11 cellular contexts compared by ENCODE assay signal in the genomic region with DNA sequence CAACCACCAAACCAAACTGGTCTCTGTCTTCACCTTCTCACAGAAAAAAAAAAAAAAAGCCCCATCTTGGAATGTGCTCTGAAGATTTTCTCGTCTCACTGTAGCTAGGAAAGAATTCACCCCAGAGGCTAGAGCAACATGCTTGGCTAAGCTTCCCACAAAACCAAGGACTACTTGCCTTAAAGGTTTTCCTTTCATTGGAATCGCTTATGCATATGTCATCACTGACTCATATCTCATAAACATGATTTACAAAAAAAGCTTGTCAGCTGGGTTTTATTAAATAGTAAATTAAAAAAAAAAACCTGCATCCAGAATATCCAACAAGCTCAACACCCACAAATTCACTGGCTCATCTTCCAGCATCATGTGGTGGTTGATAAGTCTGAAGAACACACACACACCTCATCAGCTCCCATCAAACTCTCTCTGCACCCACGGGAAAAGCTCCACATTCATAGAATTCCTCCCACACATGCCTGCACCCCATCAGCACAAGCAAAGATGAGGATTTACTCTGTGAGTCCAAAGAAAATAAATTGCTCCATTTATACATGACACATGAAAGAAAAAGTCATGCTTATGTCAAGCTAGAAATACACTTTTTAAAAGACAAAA.
DNase-seq lines count a peak whose midpoint lies in the region; ATAC-seq and TF ChIP-seq lines count a peak whose summit lies in the region.
"Had no signal": no experiment of that assay in that cellular context is flagged by ENCODE, and none has a peak within 500 bp of the region (broad histone marks: within the 10 kb centered on the region; RNA-seq: fewer than 3 reads in every experiment).

No MANE protein-coding gene starts in this region.

- H3K27me3 ChIP-seq in tibial artery, result no peaks in the 10 kb centered on the region
- H3K27me3 ChIP-seq in lower lobe of right lung (ENCODE audit: low read depth), result no peaks in the 10 kb centered on the region

- peaks cover 2% of the 10 kb centered on the region for H3K36me3 Mint-ChIP-seq in T-helper 2 cell treated with Interferon-gamma antibody and Interleukin-4, amounts not matched to agents 5 μg/mL and 100 μg/mL, for 36 hours (ENCODE audit: low read depth)
- H3K36me3 Mint-ChIP-seq: stimulated activated naive B cell treated with anti-CD40 and anti-IgM and Interleukin-4, amounts not matched to agents 10 μg/mL and 1 μg/mL and 100 μg/mL, for 72 hours had no signal

- H3K27ac Mint-ChIP-seq in T-helper 2 cell treated with Interferon-gamma antibody and Interleukin-4, amounts not matched to agents 5 μg/mL and 100 μg/mL, for 36 hours, result peak overlapping the region; percentile 64
- H3K27ac Mint-ChIP-seq: stimulated activated naive B cell treated with anti-CD40 and anti-IgM and Interleukin-4, amounts not matched to agents 10 μg/mL and 1 μg/mL and 100 μg/mL, for 72 hours had no signal

- peaks cover 14% of the 10 kb centered on the region for H3K27me3 Mint-ChIP-seq in T-helper 2 cell treated with Interferon-gamma antibody and Interleukin-4, amounts not matched to agents 5 μg/mL and 100 μg/mL, for 36 hours (ENCODE audit: low read depth)

- H3K9me3 Mint-ChIP-seq in T-helper 2 cell treated with Interferon-gamma antibody and Interleukin-4, amounts not matched to agents 5 μg/mL and 100 μg/mL, for 36 hours, result no peaks in the 10 kb centered on the region
- H3K9me3 Mint-ChIP-seq: stimulated activated naive B cell treated with anti-CD40 and anti-IgM and Interleukin-4, amounts not matched to agents 10 μg/mL and 1 μg/mL and 100 μg/mL, for 72 hours had no signal

- TF ChIP-seq CTCF in tibial artery (IDR thresholded peaks at IDR 0.05) (no peak), lower lobe of right lung (IDR thresholded peaks at IDR 0.05) (no peak)

- no peak for DNase-seq in T-helper 2 cell treated with Interferon-gamma antibody and Interleukin-4, amounts not matched to agents 5 μg/mL and 100 μg/mL, for 36 hours (ENCODE audit: low spot score)
- DNase-seq in T-helper 2 cell (no peak), amniotic epithelial cell (ENCODE audit: low read depth) (peak; percentile 97), hepatic stellate cell (ENCODE audit: low spot score) (peak; percentile 58), tibial artery (no peak), lower lobe of right lung (no peak), SIG-M5 treated with dmso at 0.1 percent for 504 hours (lab: John Stamatoyannopoulos, UW; ENCODE audit: unreplicated experiment) (no peak)
- DNase-seq: activated effector memory CD4-positive, alpha-beta T cell treated with anti-CD3 and anti-CD28 coated beads, Interleukin-2, amount 50 U/mL, for 16 hours; NCI-H1694; stimulated activated naive B cell treated with anti-CD40 and anti-IgM and Interleukin-4, amounts not matched to agents 10 μg/mL and 1 μg/mL and 100 μg/mL, for 72 hours had no signal

- intact Hi-C loops in tibial artery (cut with DNase I; ENCODE audit: low total_unique reads) (no loop called here), lower lobe of right lung (cut with DNase I) (no loop called here)

- no peaks in the 10 kb centered on the region for H3K9me3 ChIP-seq in tibial artery
- H3K9me3 ChIP-seq in lower lobe of right lung, result no peaks in the 10 kb centered on the region

- ATAC-seq in GM19463 (IDR thresholded peaks at IDR 0.05; ENCODE audit: unreplicated experiment) (no peak), lower lobe of right lung (no peak)
- ATAC-seq: stimulated activated naive B cell treated with anti-CD40 and anti-IgM and Interleukin-4, amounts not matched to agents 10 μg/mL and 1 μg/mL and 100 μg/mL, for 72 hours had no signal

- peaks cover 28% of the 10 kb centered on the region for H3K4me1 Mint-ChIP-seq in T-helper 2 cell treated with Interferon-gamma antibody and Interleukin-4, amounts not matched to agents 5 μg/mL and 100 μg/mL, for 36 hours (ENCODE audit: low read depth)
- H3K4me1 Mint-ChIP-seq: stimulated activated naive B cell treated with anti-CD40 and anti-IgM and Interleukin-4, amounts not matched to agents 10 μg/mL and 1 μg/mL and 100 μg/mL, for 72 hours had no signal

- H3K4me3 ChIP-seq in tibial artery (no peak overlapping the region), lower lobe of right lung (no peak overlapping the region)

- H3K4me1 ChIP-seq in tibial artery (peaks cover 0 to 44% (median 20%) of the 10 kb centered on the region in 4 donors), lower lobe of right lung (peaks cover 4% of the 10 kb centered on the region)

- H3K36me3 ChIP-seq in tibial artery (no peaks in the 10 kb centered on the region), lower lobe of right lung (no peaks in the 10 kb centered on the region)

- H3K4me3 Mint-ChIP-seq in T-helper 2 cell treated with Interferon-gamma antibody and Interleukin-4, amounts not matched to agents 5 μg/mL and 100 μg/mL, for 36 hours, result peak overlapping the region; percentile 32
- H3K4me3 Mint-ChIP-seq: stimulated activated naive B cell treated with anti-CD40 and anti-IgM and Interleukin-4, amounts not matched to agents 10 μg/mL and 1 μg/mL and 100 μg/mL, for 72 hours had no signal

- peak overlapping the region; percentile 44 to 71 for H3K27ac ChIP-seq in tibial artery
- no peak overlapping the region for H3K27ac ChIP-seq in lower lobe of right lung

Comparison
In these comparisons a context has a peak if more than half of its experiments do, and no peak if none do; other contexts are left out.
1. DNase-seq: peak in amniotic epithelial cell (single experiment) and hepatic stellate cell (single experiment); none in T-helper 2 cell treated with Interferon-gamma antibody and Interleukin-4, amounts not matched to agents 5 μg/mL and 100 μg/mL, for 36 hours (single experiment), T-helper 2 cell (0 of 5), tibial artery (0 of 2), lower lobe of right lung (single experiment) and SIG-M5 treated with dmso at 0.1 percent for 504 hours (single experiment).